13 cellular contexts compared by ENCODE assay signal in genomic region chr1:84377480-84378095, GRCh38. TPM values are rescaled to one million over a fixed set of nuclear protein-coding genes. Genes with fewer than 3 reads are reported as not detected.
DNase-seq lines count a peak whose midpoint lies in the region; ATAC-seq and TF ChIP-seq lines count a peak whose summit lies in the region.
"Had no signal": no experiment of that assay in that cellular context is flagged by ENCODE, and none has a peak within 500 bp of the region (broad histone marks: within the 10 kb centered on the region; RNA-seq: fewer than 3 reads in every experiment).

No MANE protein-coding gene starts in this region.

- peak; percentile 57 for DNase-seq in MCF 10A (ENCODE audit: unreplicated experiment)
- DNase-seq in breast epithelium (ENCODE audit: low spot score in 2 of 2) = no peak
- DNase-seq in amniotic epithelial cell (ENCODE audit: low read depth) = peak; percentile 81
- peak in 1 of 2 donors; percentile 47 for DNase-seq in foreskin keratinocyte
- no peak for DNase-seq in mesenteric fat pad (ENCODE audit: low spot score)
- no peak for DNase-seq in HAP-1 (ENCODE audit: low spot score in 2 of 2)
- no peak for DNase-seq in COLO668 (lab: John Stamatoyannopoulos, UW; ENCODE audit: unreplicated experiment)
- DNase-seq: activated CD8-positive, alpha-beta memory T cell treated with anti-CD3 and anti-CD28 coated beads, Interleukin-2, amount 50 U/mL, for 48 hours; aorta; left colon had no signal

- H3K36me3 ChIP-seq in breast epithelium (no peaks in the 10 kb centered on the region), HAP-1 (replicated peaks) (no peaks in the 10 kb centered on the region)
- H3K36me3 ChIP-seq: esophagus muscularis mucosa had no signal

- CTCF ChIA-PET in MCF 10A (lab: Yijun Ruan, JAX) = no interaction called here

- H3K27ac ChIP-seq in breast epithelium (peak overlapping the region in 1 of 2 donors; percentile 76), foreskin keratinocyte (no peak overlapping the region), temporal lobe (ENCODE audit: low read depth, low read length) (peak overlapping the region; percentile 14)

- no peak for TF ChIP-seq CTCF in MCF 10A (IDR thresholded peaks at IDR 0.05; ENCODE audit: unreplicated experiment)
- no peak for TF ChIP-seq CTCF in breast epithelium (IDR thresholded peaks at IDR 0.05)
- no peak for TF ChIP-seq CTCF in foreskin keratinocyte (conservative IDR thresholded peaks at IDR 0.05)

- intact Hi-C loops in MCF 10A (cut with micrococcal nuclease) = no loop called here
- intact Hi-C loops in breast epithelium (cut with DNase I; ENCODE audit: low total_unique reads) = loop anchor here (5.0 kb wide), 1 partner anchor 545 kb away; no protein-coding TSS in a partner anchor

- POLR2A ChIA-PET in MCF 10A (lab: Yijun Ruan, JAX) = interaction anchor here (0.6 to 1.0 kb wide), 3 partner anchors 13 to 370 kb away, joined by 3 to 5 read pairs (median 3); no protein-coding TSS in a partner anchor

- H3K27me3 ChIP-seq in breast epithelium (no peaks in the 10 kb centered on the region), foreskin keratinocyte (no peaks in the 10 kb centered on the region), HAP-1 (ENCODE audit: low read depth) (no peaks in the 10 kb centered on the region)
- H3K27me3 ChIP-seq: esophagus muscularis mucosa had no signal

- TF ChIP-seq POLR2A in breast epithelium (IDR thresholded peaks at IDR 0.05) = no peak

- no peaks in the 10 kb centered on the region for H3K4me1 Mint-ChIP-seq in MCF 10A (ENCODE audit: insufficient read depth, unreplicated experiment)

- no TSS peak for BruUV-seq in MCF 10A (replicated peaks; lab: Mats Ljungman, UMichigan)

- H3K4me3 ChIP-seq in breast epithelium = no peak overlapping the region
- H3K4me3 ChIP-seq in HAP-1 = no peak overlapping the region
- H3K4me3 ChIP-seq: esophagus muscularis mucosa had no signal

- H3K36me3 Mint-ChIP-seq in MCF 10A (ENCODE audit: insufficient read depth, unreplicated experiment) = no peaks in the 10 kb centered on the region

- H3K9me3 Mint-ChIP-seq in MCF 10A (ENCODE audit: unreplicated experiment) = no peaks in the 10 kb centered on the region

- no peak overlapping the region for H3K4me3 Mint-ChIP-seq in MCF 10A (ENCODE audit: unreplicated experiment)

- H3K9me3 ChIP-seq in breast epithelium (no peaks in the 10 kb centered on the region), HAP-1 (no peaks in the 10 kb centered on the region)
- H3K9me3 ChIP-seq: esophagus muscularis mucosa had no signal

- no peaks in the 10 kb centered on the region for H3K4me1 ChIP-seq in breast epithelium
- peaks cover 9% of the 10 kb centered on the region for H3K4me1 ChIP-seq in foreskin keratinocyte
- peaks cover 12% of the 10 kb centered on the region for H3K4me1 ChIP-seq in HAP-1

- no peak overlapping the region for H3K27ac Mint-ChIP-seq in MCF 10A (ENCODE audit: low read depth, unreplicated experiment)

- no peaks in the 10 kb centered on the region for H3K27me3 Mint-ChIP-seq in MCF 10A (ENCODE audit: insufficient read depth, unreplicated experiment)

- ATAC-seq in foreskin keratinocyte = peak; percentile 55
- ATAC-seq: left colon had no signal

- in situ Hi-C loops in HAP-1 (cut with MboI; ENCODE audit: low sequenced_read_pairs) = no loop called here

RNA-seq across cellular contexts. Expression of gene DNASE2B, which starts 20.7 kb away (rescaled TPM):
- total RNA-seq in MCF 10A (2022) (not detected in 2 replicates), breast epithelium (1 to 10 TPM in 2 of 3 donors, not detected in 1; 1.3 to 7.2 TPM), foreskin keratinocyte (not detected in 2 replicates), temporal lobe (not detected), mesenteric fat pad (0.39 TPM)
- polyA plus RNA-seq in foreskin keratinocyte = not detected in 2 replicates
- total RNA-seq: A673, aorta had no signal

Comparison
In these comparisons a context has a peak if more than half of its experiments do, and no peak if none do; other contexts are left out.
1. DNase-seq: peak in MCF 10A (single experiment) and amniotic epithelial cell (single experiment); none in breast epithelium (0 of 2), mesenteric fat pad (single experiment), HAP-1 (0 of 2) and COLO668 (single experiment).